ENCODE assay signal across 9 cellular contexts in genomic region chrX:319579-320125, GRCh38. TPM values are rescaled to one million over a fixed set of nuclear protein-coding genes. Genes with fewer than 3 reads are reported as not detected.
DNase-seq lines count a peak whose midpoint lies in the region; ATAC-seq and TF ChIP-seq lines count a peak whose summit lies in the region.
"Had no signal": no experiment of that assay in that cellular context is flagged by ENCODE, and none has a peak within 500 bp of the region (broad histone marks: within the 10 kb centered on the region; RNA-seq: fewer than 3 reads in every experiment).

No MANE protein-coding gene starts in this region.

- peak overlapping the region; percentile 91 for H3K27ac Mint-ChIP-seq in activated CD4-positive, alpha-beta T cell treated with anti-CD3 and anti-CD28 coated beads, Interleukin-2, amount 10 ng/mL, durations not matched to agents 7 days and 5 days

- intact Hi-C loops in breast epithelium (cut with DNase I; ENCODE audit: low total_unique reads) = no loop called here

- H3K4me3 ChIP-seq in breast epithelium = peak overlapping the region; percentile 81 to 100 (median 95)
- peak overlapping the region; percentile 93 for H3K4me3 ChIP-seq in lung
- H3K4me3 ChIP-seq in tibial nerve = peak overlapping the region; percentile 73 to 99 (median 94)

- DNase-seq in activated CD4-positive, alpha-beta T cell treated with anti-CD3 and anti-CD28 coated beads, Interleukin-2, amount 10 ng/mL, durations not matched to agents 7 days and 5 days = peak; percentile 14
- DNase-seq in activated CD4-positive, alpha-beta T cell treated with anti-CD3 and anti-CD28 coated beads, Interleukin-2, amount 50 U/mL, for 4 hours = no peak
- peak in 1 of 2 donors; percentile 51 for DNase-seq in breast epithelium (ENCODE audit: low spot score in 2 of 2)
- peak; percentile 43 for DNase-seq in lung (ENCODE audit: low spot score)
- DNase-seq in tibial nerve (ENCODE audit: low spot score in 2 of 2) = no peak
- no peak for DNase-seq in NCI-H1048 (lab: John Stamatoyannopoulos, UW)
- DNase-seq in GF-D8 (lab: John Stamatoyannopoulos, UW) = no peak
- DNase-seq: AML-193 had no signal

- H3K4me1 ChIP-seq in breast epithelium = peaks cover 0 to 10% of the 10 kb centered on the region in 2 donors
- H3K4me1 ChIP-seq in lung (ENCODE audit: control insufficient read depth in 2 of 2, insufficient read depth in 2 of 2, low read length in 2 of 2) = peaks cover 0 to 12% of the 10 kb centered on the region in 2 donors
- peaks cover 0 to 32% (median 13%) of the 10 kb centered on the region in 4 donors for H3K4me1 ChIP-seq in tibial nerve

- WGBS in lung, 2 donors = 0% methylated on average over 40 to 41 of the region's 41 CpGs
- WGBS in tibial nerve, 2 donors = 0 to 1% methylated on average over 10 to 15 of the region's 41 CpGs

- peaks cover 44% of the 10 kb centered on the region for H3K4me1 Mint-ChIP-seq in activated CD4-positive, alpha-beta T cell treated with anti-CD3 and anti-CD28 coated beads, Interleukin-2, amount 10 ng/mL, durations not matched to agents 7 days and 5 days

- H3K27ac ChIP-seq in breast epithelium (peak overlapping the region; percentile 80 to 94), lung (ENCODE audit: low read depth in 1 of 2, low read length in 1 of 2) (peak overlapping the region; percentile 88 to 89), tibial nerve (peak overlapping the region; percentile 67 to 94 (median 86))

- TF ChIP-seq POLR2A in breast epithelium (IDR thresholded peaks at IDR 0.05) = no peak
- no peak for TF ChIP-seq POLR2A in tibial nerve (IDR thresholded peaks at IDR 0.05)

- peaks cover 7% of the 10 kb centered on the region for H3K36me3 Mint-ChIP-seq in activated CD4-positive, alpha-beta T cell treated with anti-CD3 and anti-CD28 coated beads, Interleukin-2, amount 10 ng/mL, durations not matched to agents 7 days and 5 days (ENCODE audit: low read depth)

- H3K27me3 Mint-ChIP-seq in activated CD4-positive, alpha-beta T cell treated with anti-CD3 and anti-CD28 coated beads, Interleukin-2, amount 10 ng/mL, durations not matched to agents 7 days and 5 days = no peaks in the 10 kb centered on the region

- CTCF ChIA-PET in activated CD4-positive, alpha-beta T cell treated with anti-CD3 and anti-CD28 coated beads, Interleukin-2, amount 10 ng/mL, durations not matched to agents 7 days and 5 days (lab: Charles Lee) = no interaction called here

- H3K27me3 ChIP-seq in breast epithelium (no peaks in the 10 kb centered on the region), lung (ENCODE audit: control insufficient read depth, insufficient read depth) (no peaks in the 10 kb centered on the region), tibial nerve (peaks cover 0 to 5% of the 10 kb centered on the region in 2 donors)

- TF ChIP-seq EP300 in tibial nerve (IDR thresholded peaks at IDR 0.05) = no peak

- TF ChIP-seq CTCF in breast epithelium (IDR thresholded peaks at IDR 0.05) = no peak
- no peak for TF ChIP-seq CTCF in lung (IDR thresholded peaks at IDR 0.05; ENCODE audit: control extremely low read depth, extremely low read depth)
- TF ChIP-seq CTCF in tibial nerve (IDR thresholded peaks at IDR 0.05) = no peak

- ATAC-seq in lung (ENCODE audit: insufficient read depth, low FRiP score) (no peak), HG02885 (IDR thresholded peaks at IDR 0.05; ENCODE audit: poor library complexity, unreplicated experiment) (no peak)

- H3K36me3 ChIP-seq in breast epithelium (no peaks in the 10 kb centered on the region), lung (ENCODE audit: control insufficient read depth in 2 of 2, insufficient read depth in 2 of 2, low read length in 2 of 2) (peaks cover 6 to 19% of the 10 kb centered on the region in 2 donors), tibial nerve (peaks cover 0 to 18% (median 0%) of the 10 kb centered on the region in 3 donors)

- POLR2A ChIA-PET in activated CD4-positive, alpha-beta T cell treated with anti-CD3 and anti-CD28 coated beads, Interleukin-2, amount 10 ng/mL, durations not matched to agents 7 days and 5 days (lab: Charles Lee) = no interaction called here

- H3K9me3 ChIP-seq in breast epithelium (no peaks in the 10 kb centered on the region), lung (ENCODE audit: control insufficient read depth in 2 of 2, insufficient read depth in 1 of 2, low read length in 1 of 2) (no peaks in the 10 kb centered on the region), tibial nerve (no peaks in the 10 kb centered on the region)

- no peaks in the 10 kb centered on the region for H3K9me3 Mint-ChIP-seq in activated CD4-positive, alpha-beta T cell treated with anti-CD3 and anti-CD28 coated beads, Interleukin-2, amount 10 ng/mL, durations not matched to agents 7 days and 5 days

- peak overlapping the region; percentile 79 for H3K4me3 Mint-ChIP-seq in activated CD4-positive, alpha-beta T cell treated with anti-CD3 and anti-CD28 coated beads, Interleukin-2, amount 10 ng/mL, durations not matched to agents 7 days and 5 days

RNA-seq across cellular contexts. Expression of gene GTPBP6, which starts 1.1 kb away (rescaled TPM):
- total RNA-seq in activated CD4-positive, alpha-beta T cell treated with anti-CD3 and anti-CD28 coated beads, Interleukin-2, amount 10 ng/mL, durations not matched to agents 7 days and 5 days = 10 to 100 TPM; 48.5 to 52.1 TPM
- 10 to 100 TPM; 25.5 to 45.9 (median 27.2) TPM for total RNA-seq in breast epithelium
- total RNA-seq in lung = 10 to 100 TPM; 11.8 to 79.1 TPM
- 10 to 100 TPM; 58.7 to 60.5 TPM for polyA plus RNA-seq in lung
- total RNA-seq in tibial nerve = 10 to 100 TPM; 39.3 to 84.1 (median 56.3) TPM

RNA-seq across cellular contexts. Expression of gene PLCXD1, which starts 38.5 kb away (rescaled TPM):
- total RNA-seq in activated CD4-positive, alpha-beta T cell treated with anti-CD3 and anti-CD28 coated beads, Interleukin-2, amount 10 ng/mL, durations not matched to agents 7 days and 5 days = 10 to 100 TPM; 60.1 to 63.4 TPM
- total RNA-seq in breast epithelium (10 to 100 TPM; 10.5 to 15.5 (median 12.3) TPM), lung (10 to 100 TPM; 22.2 to 34.2 TPM), tibial nerve (10 to 100 TPM in 2 of 4 donors, 1 to 10 TPM in 2; 5.7 to 18.8 (median 9.2) TPM)
- polyA plus RNA-seq in lung = 10 to 100 TPM; 13.4 to 41.5 TPM

Comparison
In these comparisons a context has a peak if more than half of its experiments do, and no peak if none do; other contexts are left out.
1. DNase-seq: peak in activated CD4-positive, alpha-beta T cell treated with anti-CD3 and anti-CD28 coated beads, Interleukin-2, amount 10 ng/mL, durations not matched to agents 7 days and 5 days (single experiment) and lung (single experiment); none in activated CD4-positive, alpha-beta T cell treated with anti-CD3 and anti-CD28 coated beads, Interleukin-2, amount 50 U/mL, for 4 hours (0 of 2), tibial nerve (0 of 2), NCI-H1048 (single experiment) and GF-D8 (single experiment).
2. Peak in every context shown above with its lines, with median percentiles within 50 percentile points of each other: H3K27ac ChIP-seq and H3K4me3 ChIP-seq.